Comparison of ENCODE assay signal across 9 cellular contexts in the genomic region with DNA sequence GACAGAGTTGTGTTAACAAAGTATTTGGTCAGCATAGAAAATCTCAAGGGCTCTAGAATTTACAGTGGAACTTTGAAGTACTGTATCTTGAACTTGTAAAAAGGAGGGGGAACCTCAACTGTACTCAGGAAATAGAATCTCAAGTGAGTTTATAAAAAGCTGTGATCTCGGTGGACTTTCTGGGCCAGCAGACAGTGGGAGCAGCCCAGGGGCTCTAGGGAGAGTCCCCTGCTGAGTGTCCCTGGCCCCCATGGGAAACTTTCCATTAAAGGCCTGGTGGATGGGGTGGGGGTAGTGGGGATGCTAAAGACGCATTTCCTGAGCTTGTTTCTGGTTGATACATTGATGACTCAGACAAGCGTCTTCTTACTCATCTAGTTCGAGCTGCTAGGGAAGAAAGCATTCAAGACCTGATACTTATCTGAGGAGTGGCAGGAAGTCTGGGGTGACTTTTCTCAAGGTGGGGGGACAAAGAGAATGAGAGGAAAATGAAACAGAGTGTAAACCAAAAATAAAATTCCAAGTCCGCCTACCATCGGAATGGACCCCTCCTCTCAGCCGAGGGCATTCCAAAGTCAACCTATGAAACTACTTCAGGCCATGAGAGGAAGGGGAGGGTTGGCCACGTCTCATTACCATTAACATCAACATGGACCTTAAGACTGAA.
DNase-seq lines count a peak whose midpoint lies in the region; ATAC-seq and FAIRE-seq lines count a peak whose summit lies in the region.
"Had no signal": no experiment of that assay in that cellular context is flagged by ENCODE, and none has a peak within 500 bp of the region (broad histone marks: within the 10 kb centered on the region; RNA-seq: fewer than 3 reads in every experiment).

No MANE protein-coding gene starts in this region.

- no peaks in the 10 kb centered on the region for H3K27me3 ChIP-seq in effector memory CD4-positive, alpha-beta T cell (replicated peaks; ENCODE audit: control insufficient read depth, insufficient read depth, low read length, poor library complexity, severe bottlenecking)
- no peaks in the 10 kb centered on the region for H3K27me3 ChIP-seq in small intestine (ENCODE audit: control insufficient read depth in 2 of 2, insufficient read depth in 2 of 2, low read length in 2 of 2)

- WGBS in small intestine, 3 donors, result 50 to 72% (median 58%) methylated on average over 8 of the region's 8 CpGs

- H3K4me1 ChIP-seq in effector memory CD4-positive, alpha-beta T cell (ENCODE audit: control insufficient read depth, insufficient read depth, low read length, poor library complexity, severe bottlenecking), result peaks cover 23% of the 10 kb centered on the region
- H3K4me1 ChIP-seq in small intestine (ENCODE audit: control insufficient read depth in 2 of 2, insufficient read depth in 1 of 2, low read depth in 1 of 2, low read length in 1 of 2), result peaks cover 0 to 4% of the 10 kb centered on the region in 2 donors

- H3K27ac ChIP-seq in effector memory CD4-positive, alpha-beta T cell (ENCODE audit: insufficient read depth, low read length, poor library complexity, severe bottlenecking), result peak overlapping the region; percentile 90
- peak overlapping the region; percentile 50 to 86 for H3K27ac ChIP-seq in small intestine (ENCODE audit: low read depth in 1 of 2, low read length in 1 of 2)

- no peak for FAIRE-seq in small intestine (lab: Jason Lieb, UNC)
- FAIRE-seq: G401.6 had no signal

- peak; percentile 83 for ATAC-seq in HG03378 (IDR thresholded peaks at IDR 0.05; ENCODE audit: unreplicated experiment)

- no peaks in the 10 kb centered on the region for H3K36me3 ChIP-seq in effector memory CD4-positive, alpha-beta T cell (ENCODE audit: control insufficient read depth, insufficient read depth, low read length)
- no peaks in the 10 kb centered on the region for H3K36me3 ChIP-seq in small intestine (ENCODE audit: control insufficient read depth in 2 of 2, insufficient read depth in 2 of 2, low read length in 2 of 2)

- no peaks in the 10 kb centered on the region for H3K9me3 ChIP-seq in effector memory CD4-positive, alpha-beta T cell (ENCODE audit: control insufficient read depth, low read length)
- H3K9me3 ChIP-seq in small intestine (ENCODE audit: control insufficient read depth, low read depth), result no peaks in the 10 kb centered on the region

- DNase-seq in A172 (ENCODE audit: low spot score), result peak; percentile 98
- peak; percentile 38 for DNase-seq in GM19240 (ENCODE audit: insufficient read length, low spot score)
- DNase-seq in activated CD4-positive, alpha-beta T cell treated with anti-CD3 and anti-CD28 coated beads for 24 hours (ENCODE audit: low read depth in 2 of 2), result peak; percentile 42 to 45
- DNase-seq in effector memory CD4-positive, alpha-beta T cell, result peak; percentile 66 to 85 (median 73)
- peak; percentile 20 for DNase-seq in small intestine
- DNase-seq in cerebellar cortex (ENCODE audit: low spot score), result no peak
- DNase-seq in SKM-1 (lab: John Stamatoyannopoulos, UW; ENCODE audit: unreplicated experiment), result no peak

- H3K4me3 ChIP-seq in effector memory CD4-positive, alpha-beta T cell (ENCODE audit: insufficient read depth, low read depth, low read length, poor library complexity, severe bottlenecking), result no peak overlapping the region
- H3K4me3 ChIP-seq in small intestine (ENCODE audit: low read depth in 1 of 2, low read length in 2 of 2), result no peak overlapping the region

Comparison
In these comparisons a context has a peak if more than half of its experiments do, and no peak if none do; other contexts are left out.
1. DNase-seq: peak in A172 (single experiment), GM19240 (single experiment), activated CD4-positive, alpha-beta T cell treated with anti-CD3 and anti-CD28 coated beads for 24 hours (2 of 2), effector memory CD4-positive, alpha-beta T cell (3 of 3) and small intestine (single experiment); none in cerebellar cortex (single experiment) and SKM-1 (single experiment).